Comparison of ENCODE assay signal across 8 cellular contexts in the genomic region with DNA sequence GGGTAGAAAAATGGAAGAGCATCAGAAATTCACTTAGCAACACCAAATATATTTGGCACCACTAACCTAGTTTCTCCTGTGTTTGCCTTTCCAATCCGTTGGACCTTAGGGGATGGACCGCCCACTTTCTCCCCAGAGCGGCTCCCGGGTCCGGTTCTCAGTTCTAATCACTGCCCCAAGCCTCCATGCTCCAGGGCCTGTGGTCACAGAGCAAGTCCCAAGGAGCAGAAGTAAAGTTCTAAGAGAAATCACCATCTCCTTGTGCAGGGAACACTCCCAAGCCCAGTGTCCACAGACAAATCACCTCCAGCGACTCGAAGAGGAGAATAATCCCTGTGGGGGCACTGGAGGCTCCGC. TPM values are rescaled to one million over a fixed set of nuclear protein-coding genes. Genes with fewer than 3 reads are reported as not detected.
DNase-seq lines count a peak whose midpoint lies in the region; ATAC-seq and TF ChIP-seq lines count a peak whose summit lies in the region.

No MANE protein-coding gene starts in this region.

- H3K4me1 ChIP-seq in BLaER1: peaks cover 9% of the 10 kb centered on the region; the same call in 1 of the 2 replicates
- H3K4me1 ChIP-seq in GM23248 (ENCODE audit: insufficient read depth): peaks cover 9% of the 10 kb centered on the region; the same call in 1 of the 2 replicates
- no peaks in the 10 kb centered on the region for H3K4me1 ChIP-seq in psoas muscle

- H3K27ac ChIP-seq in BLaER1 (no peak overlapping the region), GM23248 (peak overlapping the region; percentile 35), WERI-Rb-1 (no peak overlapping the region), psoas muscle (no peak overlapping the region)

- peaks cover 49% of the 10 kb centered on the region for H3K79me2 ChIP-seq in GM23248 (ENCODE audit: insufficient read depth)

- H2AFZ ChIP-seq in GM23248: peak overlapping the region; percentile 86

- no peaks in the 10 kb centered on the region for H3K9me2 ChIP-seq in GM23248 (ENCODE audit: insufficient read depth)

- DNase-seq in GM23248 (peak; percentile 74), WERI-Rb-1 (peak; percentile 18), Right ventricle myocardium superior (no peak), psoas muscle (no peak), erythroblast (lab: John Stamatoyannopoulos, UW) (no peak), GM20000 (ENCODE audit: low spot score) (no peak)

- H3K27me3 ChIP-seq in BLaER1: peaks cover 27% of the 10 kb centered on the region
- H3K27me3 ChIP-seq in GM23248 (replicated peaks; ENCODE audit: insufficient read depth): no peaks in the 10 kb centered on the region
- H3K27me3 ChIP-seq in WERI-Rb-1 (ENCODE audit: insufficient read depth, low read depth, severe bottlenecking): peaks cover 14% of the 10 kb centered on the region
- peaks cover 0 to 18% (median 0%) of the 10 kb centered on the region in 3 donors for H3K27me3 ChIP-seq in psoas muscle (ENCODE audit: insufficient read depth in 3 of 3, low read length in 2 of 3)

- in situ Hi-C loops in GM23248 (cut with MboI): no loop called here

- H3K36me3 ChIP-seq in BLaER1: no peaks in the 10 kb centered on the region
- no peaks in the 10 kb centered on the region for H3K36me3 ChIP-seq in GM23248 (ENCODE audit: low read depth)
- no peaks in the 10 kb centered on the region for H3K36me3 ChIP-seq in WERI-Rb-1
- H3K36me3 ChIP-seq in psoas muscle (ENCODE audit: insufficient read depth in 1 of 2, low read depth in 1 of 2): no peaks in the 10 kb centered on the region

- H3F3A ChIP-seq in GM23248 (ENCODE audit: insufficient read depth): peaks cover 9% of the 10 kb centered on the region; the same call in 1 of the 2 replicates

- no peak for TF ChIP-seq POLR2A in erythroblast (IDR thresholded peaks at IDR 0.05; ENCODE audit: low read length)

- 6 to 7% methylated on average over 8 of the region's 8 CpGs for WGBS in GM23248 (ENCODE audit: low coverage in 1 of 2, low lambda C conversion rate in 2 of 2, missing lambda C conversion rate in 2 of 2), 2 experiments
- WGBS in psoas muscle, 3 donors: 2 to 3% (median 3%) methylated on average over 8 of the region's 8 CpGs

- peak overlapping the region; percentile 69 for H3K4me3 ChIP-seq in BLaER1
- H3K4me3 ChIP-seq in GM23248: peak overlapping the region; percentile 78
- H3K4me3 ChIP-seq in WERI-Rb-1 (ENCODE audit: low read depth, low read length): peak overlapping the region; percentile 51
- peak overlapping the region; percentile 77 for H3K4me3 ChIP-seq in psoas muscle

- TF ChIP-seq CTCF in WERI-Rb-1 (IDR thresholded peaks at IDR 0.05; ENCODE audit: low read depth, low read length) (no peak), psoas muscle (IDR thresholded peaks at IDR 0.05) (no peak), GM20000 (IDR thresholded peaks at IDR 0.05; ENCODE audit: extremely low read depth, missing control alignments) (no peak)

- H4K20me1 ChIP-seq in BLaER1: no peaks in the 10 kb centered on the region
- no peaks in the 10 kb centered on the region for H4K20me1 ChIP-seq in GM23248 (ENCODE audit: insufficient read depth)

- H3K9ac ChIP-seq in BLaER1 (no peak overlapping the region), GM23248 (peak overlapping the region; percentile 78)

- peak; percentile 59 for ATAC-seq in Right ventricle myocardium superior (ENCODE audit: poor library complexity)
- ATAC-seq in psoas muscle: peak; percentile 10 to 51 (median 26)
- ATAC-seq in GM19351 (IDR thresholded peaks at IDR 0.05; ENCODE audit: unreplicated experiment): no peak

- H3K9me3 ChIP-seq in BLaER1: peaks cover 13% of the 10 kb centered on the region
- H3K9me3 ChIP-seq in GM23248 (ENCODE audit: low read depth): no peaks in the 10 kb centered on the region
- H3K9me3 ChIP-seq in WERI-Rb-1 (ENCODE audit: severe bottlenecking): no peaks in the 10 kb centered on the region
- no peaks in the 10 kb centered on the region for H3K9me3 ChIP-seq in psoas muscle

- intact Hi-C loops in Right ventricle myocardium superior (cut with DNase I) (no loop called here), psoas muscle (cut with DNase I) (no loop called here)

- H3K4me2 ChIP-seq in BLaER1 (peak overlapping the region; percentile 90), GM23248 (ENCODE audit: unreplicated experiment) (peak overlapping the region; percentile 86)

RNA-seq across cellular contexts. Expression of a gene that starts 0.7 kb away (rescaled TPM):
- 45.4 and 47.6 TPM in 2 replicates for total RNA-seq in GM23248 (2014; rRNA removed; shearing (Covaris generic))
- 34.6 and 36.3 TPM in 2 replicates for polyA plus RNA-seq in GM23248 (2016; fragmentation: Nextera tagmentation; extraction: Ambion mirVana)
- 2.5 TPM for total RNA-seq in Right ventricle myocardium superior
- total RNA-seq in psoas muscle: 1 to 10 TPM in 3 of 4 donors, under 1 TPM in 1; 0.64 to 1.3 (median 1.1) TPM
- polyA plus RNA-seq in psoas muscle: 1 to 10 TPM in 1 of 3 donors, under 1 TPM in 2; 0.43 to 1.0 (median 0.94) TPM

Comparison
In these comparisons a context has a peak if more than half of its experiments do, and no peak if none do; other contexts are left out.
1. DNase-seq: peak in GM23248 (single experiment) and WERI-Rb-1 (single experiment); none in Right ventricle myocardium superior (single experiment), psoas muscle (0 of 2), erythroblast (0 of 2) and GM20000 (single experiment).
2. RNA of a gene that starts 0.7 kb away (total RNA-seq): 45.4 to 47.6 TPM in GM23248; 2.5 TPM in Right ventricle myocardium superior (single experiment) and 0.64 to 1.3 TPM in psoas muscle; every median in the first group is over 10 times any median in the second.
3. Peak in every context shown above with its lines, with median percentiles within 50 percentile points of each other: H3K4me3 ChIP-seq.